8 cellular contexts compared by ENCODE assay signal in the genomic region with DNA sequence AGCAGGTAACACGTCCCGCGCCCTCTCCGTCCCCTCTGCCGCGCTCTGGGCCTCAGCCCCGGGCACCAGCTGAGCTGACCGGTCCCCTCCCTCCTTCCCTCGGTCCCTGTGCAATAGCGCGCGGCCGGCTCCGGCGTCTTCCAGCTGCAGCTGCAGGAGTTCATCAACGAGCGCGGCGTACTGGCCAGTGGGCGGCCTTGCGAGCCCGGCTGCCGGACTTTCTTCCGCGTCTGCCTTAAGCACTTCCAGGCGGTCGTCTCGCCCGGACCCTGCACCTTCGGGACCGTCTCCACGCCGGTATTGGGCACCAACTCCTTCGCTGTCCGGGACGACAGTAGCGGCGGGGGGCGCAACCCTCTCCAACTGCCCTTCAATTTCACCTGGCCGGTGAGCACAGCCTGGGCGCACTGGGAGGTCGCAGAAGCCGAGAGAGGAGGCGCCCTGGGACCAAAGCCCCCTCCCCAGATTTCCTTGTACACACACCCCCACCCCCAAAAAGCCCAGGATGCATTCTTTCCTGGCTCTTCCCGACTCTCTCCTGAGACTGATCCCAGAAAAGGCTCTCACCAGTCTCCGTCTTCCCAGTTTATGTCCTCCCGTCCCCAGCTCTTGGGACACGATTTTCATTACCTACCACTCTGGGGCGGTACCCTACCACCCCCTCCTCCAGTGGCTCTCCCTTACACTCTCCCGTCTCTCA. TPM values are rescaled to one million over a fixed set of nuclear protein-coding genes. Genes with fewer than 3 reads are reported as not detected.
DNase-seq lines count a peak whose midpoint lies in the region; ATAC-seq, FAIRE-seq and TF ChIP-seq lines count a peak whose summit lies in the region.

No MANE protein-coding gene starts in this region.

- TF ChIP-seq POLR2A in GM12892 (IDR thresholded peaks at IDR 0.05; ENCODE audit: low read depth, low read length), result no peak

- H3K36me3 Mint-ChIP-seq in activated T-cell treated with anti-CD3 and anti-CD28 coated beads, Interleukin-2, amount 50 U/mL, for 4 hours (ENCODE audit: insufficient read depth), result no peaks in the 10 kb centered on the region

- H3K4me3 ChIP-seq in neuronal stem cell (ENCODE audit: low read length in 2 of 2), result peak overlapping the region; percentile 37 to 67

- peak overlapping the region; percentile 88 for H2AFZ ChIP-seq in neuronal stem cell (ENCODE audit: low read length)

- peak overlapping the region; percentile 71 for H3K4me3 Mint-ChIP-seq in activated T-cell treated with anti-CD3 and anti-CD28 coated beads, Interleukin-2, amount 50 U/mL, for 4 hours

- peak overlapping the region; percentile 48 for H2BK12ac ChIP-seq in neuronal stem cell (ENCODE audit: low read length)

- H3K27me3 Mint-ChIP-seq in activated T-cell treated with anti-CD3 and anti-CD28 coated beads, Interleukin-2, amount 50 U/mL, for 4 hours (ENCODE audit: low read depth), result peaks cover 70% of the 10 kb centered on the region

- H3K27ac ChIP-seq in neuronal stem cell (replicated peaks; ENCODE audit: low read length), result no peak overlapping the region

- H3K23ac ChIP-seq in neuronal stem cell (ENCODE audit: low read depth, low read length, poor library complexity), result peak overlapping the region; percentile 82

- H3K18ac ChIP-seq in neuronal stem cell (ENCODE audit: low read length), result peak overlapping the region; percentile 59

- peak overlapping the region; percentile 66 for H3K9ac ChIP-seq in neuronal stem cell (ENCODE audit: low read depth, low read length, poor library complexity)

- no peak overlapping the region for H4K91ac ChIP-seq in neuronal stem cell (ENCODE audit: low read depth, low read length, poor library complexity)

- no peak overlapping the region for H2BK5ac ChIP-seq in neuronal stem cell (ENCODE audit: low read length)

- no peak for FAIRE-seq in GM12892 (lab: Jason Lieb, UNC)

- peaks cover 32 to 51% of the 10 kb centered on the region in 2 donors for H3K4me1 ChIP-seq in neuronal stem cell (ENCODE audit: control insufficient read depth in 2 of 2, insufficient read depth in 1 of 2, low read depth in 1 of 2, low read length in 2 of 2)

- no peak overlapping the region for H2BK120ac ChIP-seq in neuronal stem cell (ENCODE audit: low read depth, low read length)

- peaks cover 41% of the 10 kb centered on the region for H3K4me1 Mint-ChIP-seq in activated T-cell treated with anti-CD3 and anti-CD28 coated beads, Interleukin-2, amount 50 U/mL, for 4 hours (ENCODE audit: low read depth)

- H3K9me3 ChIP-seq in neuronal stem cell (replicated peaks in 1 of 2; ENCODE audit: control insufficient read depth in 2 of 2, insufficient read depth in 1 of 2, low read depth in 1 of 2, low read length in 2 of 2), result peaks cover 0 to 3% of the 10 kb centered on the region in 2 donors

- no CpG with 5 or more reads among the region's 50 CpGs for WGBS in neuronal stem cell (ENCODE audit: extremely low coverage in 2 of 2, insufficient read length in 2 of 2, insufficient replicate concordance in 1 of 2), 2 donors

- peak in 1 of 2 donors; percentile 3 for ATAC-seq in activated T-cell treated with anti-CD3 and anti-CD28 coated beads, Interleukin-2, amount 50 U/mL, for 4 hours
- ATAC-seq in HG02759 (IDR thresholded peaks at IDR 0.05; ENCODE audit: unreplicated experiment) (no peak), GM19452 (IDR thresholded peaks at IDR 0.05; ENCODE audit: unreplicated experiment) (no peak)

- H3K79me1 ChIP-seq in neuronal stem cell (ENCODE audit: low read depth, low read length), result no peaks in the 10 kb centered on the region

- peak overlapping the region; percentile 14 for H2AK5ac ChIP-seq in neuronal stem cell (ENCODE audit: low read depth, low read length)

- DNase-seq in activated T-cell treated with anti-CD3 and anti-CD28 coated beads, Interleukin-2, amount 50 U/mL, for 4 hours, result no peak
- no peak for DNase-seq in activated T-cell treated with anti-CD3 and anti-CD28 coated beads, Interleukin-2, amount 50 U/mL, for 48 hours
- peak; percentile 9 to 12 for DNase-seq in SW 1271 (lab: John Stamatoyannopoulos, UW)
- DNase-seq in fibroblast of peridontal ligament (ENCODE audit: extremely low read depth), result peak; percentile 43
- DNase-seq in neuronal stem cell (ENCODE audit: low spot score), result no peak
- DNase-seq in GM12892 (ENCODE audit: insufficient read length), result no peak

- H3K4me2 ChIP-seq in neuronal stem cell (ENCODE audit: insufficient read depth, low read length, poor library complexity, severe bottlenecking), result peak overlapping the region; percentile 91

- no peaks in the 10 kb centered on the region for H3K36me3 ChIP-seq in neuronal stem cell (replicated peaks in 1 of 2; ENCODE audit: control insufficient read depth in 2 of 2, insufficient read depth in 2 of 2, low read length in 2 of 2)

- no peak overlapping the region for H3K14ac ChIP-seq in neuronal stem cell (ENCODE audit: low read length)

- no peak overlapping the region for H4K8ac ChIP-seq in neuronal stem cell (ENCODE audit: low read depth, low read length)

- H2BK15ac ChIP-seq in neuronal stem cell (ENCODE audit: low read length), result no peak overlapping the region

- peaks cover 49 to 87% (median 82%) of the 10 kb centered on the region in 3 experiments for H3K27me3 ChIP-seq in neuronal stem cell (ENCODE audit: control insufficient read depth in 3 of 3, insufficient read depth in 3 of 3, low read depth in 1 of 3, low read length in 3 of 3)

- H3K9me3 Mint-ChIP-seq in activated T-cell treated with anti-CD3 and anti-CD28 coated beads, Interleukin-2, amount 50 U/mL, for 4 hours, result no peaks in the 10 kb centered on the region

- H3K4ac ChIP-seq in neuronal stem cell (ENCODE audit: low read length), result no peak overlapping the region

RNA-seq across cellular contexts. Expression of gene DLL4, which starts 0.7 kb away (rescaled TPM):
- total RNA-seq in activated T-cell treated with anti-CD3 and anti-CD28 coated beads, Interleukin-2, amount 50 U/mL, for 4 hours, result under 1 TPM; 0.05 to 0.38 (median 0.37) TPM
- 0.20 TPM for polyA plus RNA-seq in neuronal stem cell (2013, experiment 1 of 2)
- 0.21 TPM for polyA plus RNA-seq in neuronal stem cell (2013, experiment 2 of 2)
- polyA plus RNA-seq in GM12892 (2012; ENCODE audit: missing spikeins), result 0.17 TPM

RNA-seq across cellular contexts. Expression of gene CHAC1, which starts 23.4 kb away (rescaled TPM):
- 10 to 100 TPM; 12.0 to 31.3 (median 20.8) TPM for total RNA-seq in activated T-cell treated with anti-CD3 and anti-CD28 coated beads, Interleukin-2, amount 50 U/mL, for 4 hours
- 3.9 TPM for polyA plus RNA-seq in neuronal stem cell (2013, experiment 1 of 2)
- 3.7 TPM for polyA plus RNA-seq in neuronal stem cell (2013, experiment 2 of 2)
- polyA plus RNA-seq in GM12892 (2012; ENCODE audit: missing spikeins), result 1.4 TPM

RNA-seq across cellular contexts. Expression of gene VPS18, which starts 35.6 kb away (rescaled TPM):
- 10 to 100 TPM; 15.9 to 16.7 (median 16.4) TPM for total RNA-seq in activated T-cell treated with anti-CD3 and anti-CD28 coated beads, Interleukin-2, amount 50 U/mL, for 4 hours
- polyA plus RNA-seq in neuronal stem cell (2013, experiment 1 of 2), result 6.1 TPM
- polyA plus RNA-seq in neuronal stem cell (2013, experiment 2 of 2), result 6.0 TPM
- polyA plus RNA-seq in GM12892 (2012; ENCODE audit: missing spikeins), result 4.0 TPM

RNA-seq across cellular contexts. Expression of gene RHOV, which starts 55.8 kb away (rescaled TPM):
- under 1 TPM; 0.35 to 0.53 (median 0.49) TPM for total RNA-seq in activated T-cell treated with anti-CD3 and anti-CD28 coated beads, Interleukin-2, amount 50 U/mL, for 4 hours
- polyA plus RNA-seq in neuronal stem cell (2013, experiment 1 of 2), result 0.38 TPM
- polyA plus RNA-seq in neuronal stem cell (2013, experiment 2 of 2), result 0.37 TPM
- polyA plus RNA-seq in GM12892 (2012; ENCODE audit: missing spikeins), result 15.1 TPM

Comparison
In these comparisons a context has a peak if more than half of its experiments do, and no peak if none do; other contexts are left out.
1. DNase-seq: peak in SW 1271 (2 of 2) and fibroblast of peridontal ligament (single experiment); none in activated T-cell treated with anti-CD3 and anti-CD28 coated beads, Interleukin-2, amount 50 U/mL, for 4 hours (single experiment), activated T-cell treated with anti-CD3 and anti-CD28 coated beads, Interleukin-2, amount 50 U/mL, for 48 hours (0 of 2), neuronal stem cell (single experiment) and GM12892 (single experiment).